Comparison of ENCODE assay signal across 1 cellular context in genomic region chr2:18209934-18210639, GRCh38.
A peak's percentile ranks its signal among the peaks of the same experiment; 100 is the strongest.
TF ChIP-seq lines count a peak whose summit lies in the region.

No MANE protein-coding gene starts in this region.

TF ChIP-seq in HEK293, 187 proteins besides CTCF, POLR2A, EP300 and RAD21 (continued from another document and continues in another):
- TF ChIP-seq ZNF518A (tag by site-specific recombination; conservative IDR thresholded peaks at IDR 0.05; ENCODE audit: low read depth) (no peak), ZNF174 (tag by site-specific recombination; IDR thresholded peaks at IDR 0.05) (no peak), ZNF571 (tag by site-specific recombination; IDR thresholded peaks at IDR 0.05) (no peak), KLF1 (tag by site-specific recombination; IDR thresholded peaks at IDR 0.05) (no peak), ZNF830 (tag by site-specific recombination; IDR thresholded peaks at IDR 0.05; ENCODE audit: low read depth) (no peak), ZNF133 (tag by site-specific recombination; IDR thresholded peaks at IDR 0.05) (no peak), ZNF146 (tag by site-specific recombination; IDR thresholded peaks at IDR 0.05) (no peak), ZFP3 (tag by site-specific recombination; IDR thresholded peaks at IDR 0.05; ENCODE audit: low read depth) (no peak), MZF1 (tag by site-specific recombination; IDR thresholded peaks at IDR 0.05; ENCODE audit: borderline replicate concordance) (no peak), ZNF544 (tag by site-specific recombination; IDR thresholded peaks at IDR 0.05) (no peak), ZNF341 (tag by site-specific recombination; IDR thresholded peaks at IDR 0.05; ENCODE audit: low read depth) (no peak), GLI4 (tag by site-specific recombination; IDR thresholded peaks at IDR 0.05) (no peak), ZFP69B (tag by site-specific recombination; IDR thresholded peaks at IDR 0.05) (no peak), KLF10 (tag by site-specific recombination; IDR thresholded peaks at IDR 0.05) (no peak), ZNF18 (tag by site-specific recombination; IDR thresholded peaks at IDR 0.05) (no peak), ZNF140 (tag by site-specific recombination; IDR thresholded peaks at IDR 0.05) (no peak), RBAK (tag by site-specific recombination; IDR thresholded peaks at IDR 0.05) (no peak), ZNF155 (tag by site-specific recombination; IDR thresholded peaks at IDR 0.05) (no peak), ZFHX2 (tag by site-specific recombination; conservative IDR thresholded peaks at IDR 0.05) (no peak), GLIS2 (tag by site-specific recombination; IDR thresholded peaks at IDR 0.05) (no peak), ZNF350 (tag by site-specific recombination; IDR thresholded peaks at IDR 0.05) (no peak), ZNF132 (tag by site-specific recombination; IDR thresholded peaks at IDR 0.05; ENCODE audit: borderline replicate concordance) (no peak), ZNF274 (IDR thresholded peaks at IDR 0.05; ENCODE audit: low read length) (no peak), ZNF274 (tag by site-specific recombination; IDR thresholded peaks at IDR 0.05; ENCODE audit: borderline replicate concordance) (no peak), ZNF302 (tag by site-specific recombination; IDR thresholded peaks at IDR 0.05; ENCODE audit: low read depth) (no peak), ZFP37 (tag by site-specific recombination; IDR thresholded peaks at IDR 0.05) (no peak), ZBTB11 (tag by site-specific recombination; conservative IDR thresholded peaks at IDR 0.05; ENCODE audit: low read depth) (no peak), ZNF645 (tag by site-specific recombination; IDR thresholded peaks at IDR 0.05) (no peak), HOXA7 (CRISPR knock-in tag; IDR thresholded peaks at IDR 0.05; ENCODE audit: borderline replicate concordance) (no peak), ZSCAN23 (tag by site-specific recombination; IDR thresholded peaks at IDR 0.05) (no peak), ZNF433 (tag by site-specific recombination; IDR thresholded peaks at IDR 0.05; ENCODE audit: low read depth) (no peak), GLIS1 (tag by site-specific recombination; IDR thresholded peaks at IDR 0.05) (peak; percentile 19; the same call in 1 of the 2 replicates), PRDM6 (tag by site-specific recombination; IDR thresholded peaks at IDR 0.05) (peak; percentile 28; the same call in 1 of the 2 replicates), ZNF24 (tag by site-specific recombination; IDR thresholded peaks at IDR 0.05) (no peak), ZNF148 (tag by site-specific recombination; IDR thresholded peaks at IDR 0.05; ENCODE audit: borderline replicate concordance) (no peak), ZNF843 (tag by site-specific recombination; IDR thresholded peaks at IDR 0.05) (peak; percentile 81), ZNF639 (tag by site-specific recombination; IDR thresholded peaks at IDR 0.05) (no peak), ZFP41 (tag by site-specific recombination; IDR thresholded peaks at IDR 0.05; ENCODE audit: borderline replicate concordance) (no peak), OVOL3 (tag by site-specific recombination; IDR thresholded peaks at IDR 0.05) (0 out of 2 replicates have a peak, but pooled peaks have one; percentile 23), MEIS1 (CRISPR knock-in tag; IDR thresholded peaks at IDR 0.05; ENCODE audit: borderline replicate concordance) (peak; percentile 91), ZNF692 (tag by site-specific recombination; IDR thresholded peaks at IDR 0.05) (no peak), ZNF777 (tag by site-specific recombination; IDR thresholded peaks at IDR 0.05; ENCODE audit: borderline replicate concordance) (no peak)
